ENCODE assay signal across 26 cellular contexts in genomic region chr4:79585330-79585729, GRCh38.
DNase-seq lines count a peak whose midpoint lies in the region; ATAC-seq and TF ChIP-seq lines count a peak whose summit lies in the region.
"Had no signal": no experiment of that assay in that cellular context is flagged by ENCODE, and none has a peak within 500 bp of the region (broad histone marks: within the 10 kb centered on the region; RNA-seq: fewer than 3 reads in every experiment).

No MANE protein-coding gene starts in this region.

- H3K27me3 ChIP-seq in gastroesophageal sphincter = no peaks in the 10 kb centered on the region
- H3K27me3 ChIP-seq in thoracic aorta (replicated peaks; ENCODE audit: insufficient read depth) = no peaks in the 10 kb centered on the region
- no peaks in the 10 kb centered on the region for H3K27me3 ChIP-seq in PC-3 (ENCODE audit: low read length)

- 20 to 48% methylated on average over 1 to 2 of the region's 2 CpGs for WGBS in gastroesophageal sphincter (ENCODE audit: low coverage in 1 of 2), 2 donors

- TF ChIP-seq POLR2A in gastroesophageal sphincter (IDR thresholded peaks at IDR 0.05) = no peak

- no TSS peak for BruUV-seq in PC-3 (replicated peaks; lab: Mats Ljungman, UMichigan)

- H3K9me3 ChIP-seq in gastroesophageal sphincter = no peaks in the 10 kb centered on the region
- no peaks in the 10 kb centered on the region for H3K9me3 ChIP-seq in thoracic aorta
- no peaks in the 10 kb centered on the region for H3K9me3 ChIP-seq in PC-3 (ENCODE audit: low read length)
- H3K9me3 ChIP-seq: Caco-2 had no signal

- H3K4me2 ChIP-seq in PC-3 (ENCODE audit: low read length) = no peak overlapping the region
- H3K4me2 ChIP-seq: PC-9 had no signal

- H3K9me3 Mint-ChIP-seq in activated T-cell treated with anti-CD3 and anti-CD28 coated beads, Interleukin-2, amount 50 U/mL, for 4 hours = no peaks in the 10 kb centered on the region

- H3K9me2 ChIP-seq in PC-3 (replicated peaks; ENCODE audit: low read length) = no peaks in the 10 kb centered on the region

- POLR2A ChIA-PET in PC-3 (lab: Charles Lee; ENCODE audit: unreplicated experiment) = no interaction called here

- no peaks in the 10 kb centered on the region for H3K4me1 Mint-ChIP-seq in activated T-cell treated with anti-CD3 and anti-CD28 coated beads, Interleukin-2, amount 50 U/mL, for 4 hours (ENCODE audit: low read depth)
- H3K4me1 Mint-ChIP-seq: B cell had no signal

- H3K36me3 Mint-ChIP-seq in activated T-cell treated with anti-CD3 and anti-CD28 coated beads, Interleukin-2, amount 50 U/mL, for 4 hours (ENCODE audit: insufficient read depth) = no peaks in the 10 kb centered on the region
- H3K36me3 Mint-ChIP-seq: CD8-positive, alpha-beta T cell had no signal

- intact Hi-C loops in left ventricle myocardium superior (cut with micrococcal nuclease) (no loop called here), PC-3 (cut with micrococcal nuclease) (no loop called here)

- DNase-seq in coronary artery (ENCODE audit: low spot score) (no peak), left ventricle myocardium superior (no peak), thoracic aorta (ENCODE audit: low spot score) (no peak), HPDE6-E6E7 (ENCODE audit: extremely low spot score) (no peak), HT-29 (ENCODE audit: low spot score) (no peak), PC-3 (no peak)
- DNase-seq in activated T-cell treated with anti-CD3 and anti-CD28 coated beads, Interleukin-2, amount 50 U/mL, for 4 hours = no peak
- DNase-seq: Caco-2; CD8-positive, alpha-beta T cell; DMS 273 treated with DMSO at 0.1 percent for 48 hours; DMS79; EL; GDM1; NCI-H1092; NCI-H1417 treated with DMSO at 0.1 percent for 48 hours; NCI-H187; NCI-H2081 treated with DMSO at 0.1 percent for 48 hours; NCI-H345; NCI-H510A treated with DMSO at 0.1 percent for 48 hours; NK-92 treated with Interleukin-12 subunit alpha and Interleukin-12 subunit beta, amount 100 ng/mL, for 24 hours; PC-9; SHP77 had no signal

- no peak for TF ChIP-seq CTCF in coronary artery (IDR thresholded peaks at IDR 0.05)
- no peak for TF ChIP-seq CTCF in gastroesophageal sphincter (IDR thresholded peaks at IDR 0.05)
- no peak for TF ChIP-seq CTCF in thoracic aorta (IDR thresholded peaks at IDR 0.05)
- no peak for TF ChIP-seq CTCF in PC-3 (conservative IDR thresholded peaks at IDR 0.05; ENCODE audit: low read depth, low read length)

- no peaks in the 10 kb centered on the region for H4K20me1 ChIP-seq in PC-3 (ENCODE audit: low read length)

- no peak overlapping the region for H3K4me3 Mint-ChIP-seq in activated T-cell treated with anti-CD3 and anti-CD28 coated beads, Interleukin-2, amount 50 U/mL, for 4 hours
- H3K4me3 Mint-ChIP-seq: B cell; CD8-positive, alpha-beta T cell had no signal

- no peak overlapping the region for H2AFZ ChIP-seq in PC-3 (ENCODE audit: low read length)
- H2AFZ ChIP-seq: PC-9 had no signal

- peaks cover 7% of the 10 kb centered on the region for H3K27me3 Mint-ChIP-seq in activated T-cell treated with anti-CD3 and anti-CD28 coated beads, Interleukin-2, amount 50 U/mL, for 4 hours (ENCODE audit: low read depth)

- no peak for TF ChIP-seq EP300 in gastroesophageal sphincter (IDR thresholded peaks at IDR 0.05)

- peak overlapping the region; percentile 72 to 83 for H3K27ac ChIP-seq in coronary artery
- H3K27ac ChIP-seq in gastroesophageal sphincter = peak overlapping the region; percentile 55 to 72 (median 64)
- peak overlapping the region; percentile 20 to 25 for H3K27ac ChIP-seq in thoracic aorta
- no peak overlapping the region for H3K27ac ChIP-seq in PC-3 (ENCODE audit: low read length)
- H3K27ac ChIP-seq: C4-2B, PC-9 had no signal

- H3F3A ChIP-seq in PC-3 (ENCODE audit: low read length, unreplicated experiment) = no peaks in the 10 kb centered on the region

- H3K36me3 ChIP-seq in gastroesophageal sphincter = no peaks in the 10 kb centered on the region
- H3K36me3 ChIP-seq in thoracic aorta = no peaks in the 10 kb centered on the region
- no peaks in the 10 kb centered on the region for H3K36me3 ChIP-seq in PC-3 (ENCODE audit: low read depth, low read length)

- no peak overlapping the region for H3K4me3 ChIP-seq in coronary artery
- no peak overlapping the region for H3K4me3 ChIP-seq in gastroesophageal sphincter
- H3K4me3 ChIP-seq in thoracic aorta = no peak overlapping the region
- no peak overlapping the region for H3K4me3 ChIP-seq in PC-3 (ENCODE audit: low read length)
- H3K4me3 ChIP-seq: PC-9 had no signal

- H3K9ac ChIP-seq in PC-3 (ENCODE audit: low read length) = no peak overlapping the region

- H3K79me2 ChIP-seq in PC-3 (ENCODE audit: low read length) = no peaks in the 10 kb centered on the region

- CTCF ChIA-PET in PC-3 (lab: Charles Lee) = no interaction called here

- H3K4me1 ChIP-seq in gastroesophageal sphincter = peaks cover 4 to 35% (median 6%) of the 10 kb centered on the region in 3 donors
- H3K4me1 ChIP-seq in thoracic aorta (ENCODE audit: control insufficient read depth in 1 of 2, low read depth in 2 of 2) = peaks cover 8 to 30% of the 10 kb centered on the region in 2 donors
- no peaks in the 10 kb centered on the region for H3K4me1 ChIP-seq in PC-3 (ENCODE audit: insufficient read depth, low read length)
- H3K4me1 ChIP-seq: Caco-2 had no signal

- ATAC-seq in gastroesophageal sphincter = peak; percentile 38
- peak; percentile 76 for ATAC-seq in left ventricle myocardium superior
- ATAC-seq in thoracic aorta (ENCODE audit: insufficient number of reproducible peaks, low FRiP score, low read depth) = no peak
- no peak for ATAC-seq in activated T-cell treated with anti-CD3 and anti-CD28 coated beads, Interleukin-2, amount 50 U/mL, for 4 hours
- ATAC-seq in PC-3 = no peak
- ATAC-seq: CD8-positive, alpha-beta T cell; HCT116 had no signal

Comparison
In these comparisons a context has a peak if more than half of its experiments do, and no peak if none do; other contexts are left out.
1. ATAC-seq: peak in gastroesophageal sphincter (single experiment) and left ventricle myocardium superior (single experiment); none in thoracic aorta (single experiment), activated T-cell treated with anti-CD3 and anti-CD28 coated beads, Interleukin-2, amount 50 U/mL, for 4 hours (0 of 2) and PC-3 (single experiment).